Comparison of ENCODE assay signal across 1 cellular context in the genomic region with DNA sequence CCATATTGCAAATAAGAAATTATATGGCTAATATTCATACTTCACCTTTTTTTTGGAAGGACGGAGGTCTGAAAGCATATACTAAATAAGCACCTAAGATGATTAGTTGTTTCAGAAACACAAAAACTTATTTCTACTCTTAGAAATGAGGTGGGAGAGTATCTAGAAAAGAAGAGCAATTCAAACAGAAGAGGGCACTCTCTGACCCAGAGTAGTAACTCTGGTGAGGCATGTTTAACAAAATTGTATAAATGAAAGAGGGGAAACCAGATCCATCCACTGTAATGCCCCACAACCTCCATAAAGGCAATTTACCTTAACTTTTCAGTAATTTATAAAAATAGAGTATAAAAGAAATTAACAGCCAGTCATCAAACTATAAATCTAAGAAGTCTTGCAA.
TF ChIP-seq lines count a peak whose summit lies in the region.

No MANE protein-coding gene starts in this region.

TF ChIP-seq in WTC11, 78 proteins besides CTCF, POLR2A, EP300 and RAD21 (continued from another document):
- no peak for TF ChIP-seq ZNF281 (CRISPR knock-in tag; IDR thresholded peaks at IDR 0.05)
- no peak for TF ChIP-seq PRRX2 (CRISPR knock-in tag; IDR thresholded peaks at IDR 0.05)
- TF ChIP-seq, protein P1, sequence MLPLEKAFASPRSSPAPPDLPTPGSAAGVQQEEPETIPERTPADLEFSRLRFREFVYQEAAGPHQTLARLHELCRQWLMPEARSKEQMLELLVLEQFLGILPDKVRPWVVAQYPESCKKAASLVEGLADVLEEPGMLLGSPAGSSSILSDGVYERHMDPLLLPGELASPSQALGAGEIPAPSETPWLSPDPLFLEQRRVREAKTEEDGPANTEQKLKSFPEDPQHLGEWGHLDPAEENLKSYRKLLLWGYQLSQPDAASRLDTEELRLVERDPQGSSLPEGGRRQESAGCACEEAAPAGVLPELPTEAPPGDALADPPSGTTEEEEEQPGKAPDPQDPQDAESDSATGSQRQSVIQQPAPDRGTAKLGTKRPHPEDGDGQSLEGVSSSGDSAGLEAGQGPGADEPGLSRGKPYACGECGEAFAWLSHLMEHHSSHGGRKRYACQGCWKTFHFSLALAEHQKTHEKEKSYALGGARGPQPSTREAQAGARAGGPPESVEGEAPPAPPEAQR (CRISPR knock-in tag; IDR thresholded peaks at IDR 0.05) = no peak
- no peak for TF ChIP-seq PRDM15 (CRISPR knock-in tag; IDR thresholded peaks at IDR 0.05)
- TF ChIP-seq NR1H2 (CRISPR knock-in tag; IDR thresholded peaks at IDR 0.05) = no peak
- TF ChIP-seq CREM (CRISPR knock-in tag; IDR thresholded peaks at IDR 0.05) = no peak
- TF ChIP-seq KAT7 (CRISPR knock-in tag; IDR thresholded peaks at IDR 0.05; ENCODE audit: borderline replicate concordance) = no peak
- no peak for TF ChIP-seq ATF6 (CRISPR knock-in tag; IDR thresholded peaks at IDR 0.05)
- no peak for TF ChIP-seq TCF7 (CRISPR knock-in tag; IDR thresholded peaks at IDR 0.05; ENCODE audit: low read depth)
- TF ChIP-seq, protein P2, sequence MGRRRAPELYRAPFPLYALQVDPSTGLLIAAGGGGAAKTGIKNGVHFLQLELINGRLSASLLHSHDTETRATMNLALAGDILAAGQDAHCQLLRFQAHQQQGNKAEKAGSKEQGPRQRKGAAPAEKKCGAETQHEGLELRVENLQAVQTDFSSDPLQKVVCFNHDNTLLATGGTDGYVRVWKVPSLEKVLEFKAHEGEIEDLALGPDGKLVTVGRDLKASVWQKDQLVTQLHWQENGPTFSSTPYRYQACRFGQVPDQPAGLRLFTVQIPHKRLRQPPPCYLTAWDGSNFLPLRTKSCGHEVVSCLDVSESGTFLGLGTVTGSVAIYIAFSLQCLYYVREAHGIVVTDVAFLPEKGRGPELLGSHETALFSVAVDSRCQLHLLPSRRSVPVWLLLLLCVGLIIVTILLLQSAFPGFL (CRISPR knock-in tag; IDR thresholded peaks at IDR 0.05; ENCODE audit: borderline replicate concordance) = no peak
- no peak for TF ChIP-seq JAZF1 (CRISPR knock-in tag; IDR thresholded peaks at IDR 0.05)
- no peak for TF ChIP-seq HMGXB4 (CRISPR knock-in tag; IDR thresholded peaks at IDR 0.05)
- no peak for TF ChIP-seq ZNF317 (CRISPR knock-in tag; IDR thresholded peaks at IDR 0.05; ENCODE audit: borderline replicate concordance, low read depth)
- no peak for TF ChIP-seq RELA (CRISPR knock-in tag; IDR thresholded peaks at IDR 0.05; ENCODE audit: borderline replicate concordance)
